Comparison of ENCODE assay signal across 11 cellular contexts in the genomic region with DNA sequence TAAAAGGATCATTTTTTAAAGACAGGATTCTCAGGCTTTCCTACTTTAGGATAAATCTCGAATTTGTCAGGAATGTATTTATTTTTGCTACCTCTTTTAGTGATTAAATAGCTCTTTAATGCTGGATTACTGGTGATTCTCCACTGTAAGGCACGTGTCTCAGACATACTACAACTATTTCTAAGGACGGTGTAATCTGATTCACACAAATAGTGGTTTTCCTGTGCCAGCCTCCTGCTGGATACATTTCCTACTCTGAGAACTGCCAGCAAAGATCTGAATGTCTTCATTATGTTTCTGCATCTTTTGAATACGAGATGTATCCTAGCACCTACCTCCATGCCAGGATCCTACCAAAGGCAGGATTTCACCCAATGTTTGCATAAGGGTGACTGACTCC.
DNase-seq lines count a peak whose midpoint lies in the region; ATAC-seq and TF ChIP-seq lines count a peak whose summit lies in the region.
"Had no signal": no experiment of that assay in that cellular context is flagged by ENCODE, and none has a peak within 500 bp of the region (broad histone marks: within the 10 kb centered on the region; RNA-seq: fewer than 3 reads in every experiment).

No MANE protein-coding gene starts in this region.

- no peak for TF ChIP-seq POLR2A in gastroesophageal sphincter (IDR thresholded peaks at IDR 0.05)

- ATAC-seq in GM19455 (IDR thresholded peaks at IDR 0.05; ENCODE audit: unreplicated experiment) (peak; percentile 9), gastroesophageal sphincter (no peak), GM18498 (IDR thresholded peaks at IDR 0.05; ENCODE audit: unreplicated experiment) (no peak)

- peak overlapping the region; percentile 62 for H3K4me2 ChIP-seq in DOHH2 (ENCODE audit: low read length)

- DNase-seq in HT1080 (ENCODE audit: low read depth) (peak; percentile 81), kidney tubule cell (ENCODE audit: low spot score) (no peak), NCI-H69 (lab: John Stamatoyannopoulos, UW) (no peak), islet precursor cell (no peak)
- DNase-seq: effector CD4-positive, alpha-beta T cell; NCI-H510A treated with DMSO at 0.1 percent for 48 hours had no signal

- H3K9me2 ChIP-seq in DOHH2 (replicated peaks; ENCODE audit: control insufficient read depth, low read length) = no peaks in the 10 kb centered on the region

- H4K20me1 ChIP-seq in DOHH2 (ENCODE audit: control insufficient read depth, insufficient read depth, low read depth, low read length) = no peaks in the 10 kb centered on the region

- WGBS in gastroesophageal sphincter (ENCODE audit: low coverage in 1 of 2), 2 donors = 8 to 14% methylated on average over 4 of the region's 4 CpGs

- H3K27me3 ChIP-seq in DOHH2 (ENCODE audit: control insufficient read depth, low read length) = peaks cover 14% of the 10 kb centered on the region; the same call in 1 of the 2 replicates
- no peaks in the 10 kb centered on the region for H3K27me3 ChIP-seq in gastroesophageal sphincter

- peaks cover 66% of the 10 kb centered on the region for H3K4me1 ChIP-seq in DOHH2 (ENCODE audit: control insufficient read depth, low read length)
- H3K4me1 ChIP-seq in gastroesophageal sphincter = peaks cover 0 to 38% (median 4%) of the 10 kb centered on the region in 3 donors

- no peak for TF ChIP-seq CTCF in DOHH2 (IDR thresholded peaks at IDR 0.05; ENCODE audit: low read depth, low read length, poor library complexity, severe bottlenecking)
- TF ChIP-seq CTCF in gastroesophageal sphincter (IDR thresholded peaks at IDR 0.05) = no peak

- H3F3A ChIP-seq in DOHH2 (ENCODE audit: control insufficient read depth, insufficient read depth) = peaks cover 22% of the 10 kb centered on the region

- no peaks in the 10 kb centered on the region for H3K79me2 ChIP-seq in DOHH2 (ENCODE audit: control insufficient read depth, low read length)

- H3K27ac ChIP-seq in DOHH2 (ENCODE audit: low read depth, low read length) (peak overlapping the region; percentile 74), gastroesophageal sphincter (peak overlapping the region in 3 of 4 donors; percentile 9 to 48 (median 10))

- no peak for TF ChIP-seq EP300 in gastroesophageal sphincter (IDR thresholded peaks at IDR 0.05)

- H3K9me3 ChIP-seq in DOHH2 (ENCODE audit: control insufficient read depth, insufficient read depth, low read length) (no peaks in the 10 kb centered on the region), gastroesophageal sphincter (no peaks in the 10 kb centered on the region)

- peak overlapping the region; percentile 50 for H3K4me3 ChIP-seq in DOHH2 (ENCODE audit: low read length)
- H3K4me3 ChIP-seq in gastroesophageal sphincter = peak overlapping the region in 1 of 2 donors; percentile 3
- H3K4me3 ChIP-seq: lung had no signal

- H3K36me3 ChIP-seq in DOHH2 (ENCODE audit: control insufficient read depth, low read length) = no peaks in the 10 kb centered on the region
- H3K36me3 ChIP-seq in gastroesophageal sphincter = peaks cover 0 to 57% of the 10 kb centered on the region in 2 donors
